Comparison of ENCODE assay signal across 1 cellular context in the genomic region with DNA sequence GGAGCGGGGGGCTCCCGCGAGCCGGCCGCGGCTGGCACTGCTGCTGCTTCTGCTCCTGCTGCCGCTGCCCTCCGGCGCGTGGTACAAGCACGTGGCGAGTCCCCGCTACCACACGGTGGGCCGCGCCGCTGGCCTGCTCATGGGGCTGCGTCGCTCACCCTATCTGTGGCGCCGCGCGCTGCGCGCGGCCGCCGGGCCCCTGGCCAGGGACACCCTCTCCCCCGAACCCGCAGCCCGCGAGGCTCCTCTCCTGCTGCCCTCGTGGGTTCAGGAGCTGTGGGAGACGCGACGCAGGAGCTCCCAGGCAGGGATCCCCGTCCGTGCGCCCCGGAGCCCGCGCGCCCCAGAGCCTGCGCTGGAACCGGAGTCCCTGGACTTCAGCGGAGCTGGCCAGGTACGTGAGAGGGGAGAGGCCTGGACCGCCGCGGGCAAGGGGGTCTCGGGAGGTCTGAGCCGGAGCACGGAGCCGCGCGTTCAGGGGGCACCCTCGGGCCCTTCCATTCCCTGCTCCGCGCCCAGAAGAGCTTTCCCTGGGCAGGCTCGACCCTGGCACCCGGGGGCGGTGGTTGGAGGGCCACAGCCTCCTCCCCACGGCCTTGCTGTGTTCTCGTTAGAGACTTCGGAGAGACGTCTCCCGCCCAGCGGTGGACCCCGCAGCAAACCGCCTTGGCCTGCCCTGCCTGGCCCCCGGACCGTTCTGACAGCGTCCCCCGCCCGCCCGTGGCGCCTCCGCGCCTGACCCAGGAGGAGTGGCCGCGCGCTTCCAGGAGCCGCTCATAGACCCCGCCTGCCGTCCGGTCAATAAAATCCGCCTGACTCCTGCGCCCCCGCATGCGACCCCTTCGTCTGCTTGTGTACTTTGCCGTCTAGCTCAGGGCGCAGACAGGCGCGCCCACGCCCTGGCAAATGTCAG.
TF ChIP-seq lines count a peak whose summit lies in the region.

No MANE protein-coding gene starts in this region.

TF ChIP-seq in HepG2, 621 proteins besides CTCF, POLR2A, EP300 and RAD21 (continued from another document):
- no peak for TF ChIP-seq SMARCE1 (IDR thresholded peaks at IDR 0.05; ENCODE audit: borderline replicate concordance)
- no peak for TF ChIP-seq CHD4 (IDR thresholded peaks at IDR 0.05; ENCODE audit: borderline replicate concordance, low read length)
- no peak for TF ChIP-seq ZNF468 (CRISPR knock-in tag; IDR thresholded peaks at IDR 0.05)
- TF ChIP-seq, protein P1, sequence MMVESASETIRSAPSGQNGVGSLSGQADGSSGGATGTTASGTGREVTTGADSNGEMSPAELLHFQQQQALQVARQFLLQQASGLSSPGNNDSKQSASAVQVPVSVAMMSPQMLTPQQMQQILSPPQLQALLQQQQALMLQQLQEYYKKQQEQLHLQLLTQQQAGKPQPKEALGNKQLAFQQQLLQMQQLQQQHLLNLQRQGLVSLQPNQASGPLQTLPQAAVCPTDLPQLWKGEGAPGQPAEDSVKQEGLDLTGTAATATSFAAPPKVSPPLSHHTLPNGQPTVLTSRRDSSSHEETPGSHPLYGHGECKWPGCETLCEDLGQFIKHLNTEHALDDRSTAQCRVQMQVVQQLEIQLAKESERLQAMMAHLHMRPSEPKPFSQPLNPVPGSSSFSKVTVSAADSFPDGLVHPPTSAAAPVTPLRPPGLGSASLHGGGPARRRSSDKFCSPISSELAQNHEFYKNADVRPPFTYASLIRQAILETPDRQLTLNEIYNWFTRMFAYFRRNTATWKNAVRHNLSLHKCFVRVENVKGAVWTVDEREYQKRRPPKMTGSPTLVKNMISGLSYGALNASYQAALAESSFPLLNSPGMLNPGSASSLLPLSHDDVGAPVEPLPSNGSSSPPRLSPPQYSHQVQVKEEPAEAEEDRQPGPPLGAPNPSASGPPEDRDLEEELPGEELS (CRISPR knock-in tag; IDR thresholded peaks at IDR 0.05): peak; percentile 30; the same call in 1 of the 2 replicates
- TF ChIP-seq FOXA3 (CRISPR knock-in tag; IDR thresholded peaks at IDR 0.05): 0 out of 2 replicates have a peak, but pooled peaks have one; percentile 24
- TF ChIP-seq, protein P2, sequence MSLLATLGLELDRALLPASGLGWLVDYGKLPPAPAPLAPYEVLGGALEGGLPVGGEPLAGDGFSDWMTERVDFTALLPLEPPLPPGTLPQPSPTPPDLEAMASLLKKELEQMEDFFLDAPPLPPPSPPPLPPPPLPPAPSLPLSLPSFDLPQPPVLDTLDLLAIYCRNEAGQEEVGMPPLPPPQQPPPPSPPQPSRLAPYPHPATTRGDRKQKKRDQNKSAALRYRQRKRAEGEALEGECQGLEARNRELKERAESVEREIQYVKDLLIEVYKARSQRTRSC (CRISPR knock-in tag; IDR thresholded peaks at IDR 0.05; ENCODE audit: low read depth): no peak
- no peak for TF ChIP-seq BORCS8-MEF2B (CRISPR knock-in tag; IDR thresholded peaks at IDR 0.05)
- TF ChIP-seq BATF2 (CRISPR knock-in tag; IDR thresholded peaks at IDR 0.05): no peak
- TF ChIP-seq HOXD1 (CRISPR knock-in tag; IDR thresholded peaks at IDR 0.05): no peak
- no peak for TF ChIP-seq HIC2 (CRISPR knock-in tag; IDR thresholded peaks at IDR 0.05; ENCODE audit: low read depth)
- peak; percentile 17; the same call in 1 of the 2 replicates for TF ChIP-seq UBTF (CRISPR knock-in tag; IDR thresholded peaks at IDR 0.05)
- no peak for TF ChIP-seq ZNF569 (CRISPR knock-in tag; IDR thresholded peaks at IDR 0.05; ENCODE audit: borderline replicate concordance)
- peak; percentile 11; the same call in 1 of the 2 replicates for TF ChIP-seq ZNF563 (CRISPR knock-in tag; IDR thresholded peaks at IDR 0.05)
- no peak for TF ChIP-seq SKI (IDR thresholded peaks at IDR 0.05; ENCODE audit: partially characterized antibody)
- 0 out of 2 replicates have a peak, but pooled peaks have one; percentile 32 for TF ChIP-seq CHCHD3 (CRISPR knock-in tag; IDR thresholded peaks at IDR 0.05)
- no peak for TF ChIP-seq SNAI1 (CRISPR knock-in tag; IDR thresholded peaks at IDR 0.05; ENCODE audit: borderline replicate concordance)
- TF ChIP-seq ZC3H13 (CRISPR knock-in tag; IDR thresholded peaks at IDR 0.05): no peak
- no peak for TF ChIP-seq NFIC (IDR thresholded peaks at IDR 0.05; ENCODE audit: low read length)
- TF ChIP-seq, protein P3, sequence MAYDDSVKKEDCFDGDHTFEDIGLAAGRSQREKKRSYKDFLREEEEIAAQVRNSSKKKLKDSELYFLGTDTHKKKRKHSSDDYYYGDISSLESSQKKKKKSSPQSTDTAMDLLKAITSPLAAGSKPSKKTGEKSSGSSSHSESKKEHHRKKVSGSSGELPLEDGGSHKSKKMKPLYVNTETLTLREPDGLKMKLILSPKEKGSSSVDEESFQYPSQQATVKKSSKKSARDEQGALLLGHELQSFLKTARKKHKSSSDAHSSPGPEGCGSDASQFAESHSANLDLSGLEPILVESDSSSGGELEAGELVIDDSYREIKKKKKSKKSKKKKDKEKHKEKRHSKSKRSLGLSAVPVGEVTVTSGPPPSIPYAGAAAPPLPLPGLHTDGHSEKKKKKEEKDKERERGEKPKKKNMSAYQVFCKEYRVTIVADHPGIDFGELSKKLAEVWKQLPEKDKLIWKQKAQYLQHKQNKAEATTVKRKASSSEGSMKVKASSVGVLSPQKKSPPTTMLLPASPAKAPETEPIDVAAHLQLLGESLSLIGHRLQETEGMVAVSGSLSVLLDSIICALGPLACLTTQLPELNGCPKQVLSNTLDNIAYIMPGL (CRISPR knock-in tag; IDR thresholded peaks at IDR 0.05; ENCODE audit: borderline replicate concordance in 1 of 2, low read depth in 1 of 2): 0 out of 4 replicates have a peak, but pooled peaks of 1 of the 2 experiments have one; percentile 22
- no peak for TF ChIP-seq ZMYM2 (CRISPR knock-in tag; IDR thresholded peaks at IDR 0.05)
- TF ChIP-seq KDM1A (CRISPR knock-in tag; IDR thresholded peaks at IDR 0.05): no peak
- TF ChIP-seq ZNF496 (CRISPR knock-in tag; IDR thresholded peaks at IDR 0.05; ENCODE audit: insufficient replicate concordance): no peak
- no peak for TF ChIP-seq ZKSCAN1 (IDR thresholded peaks at IDR 0.05; ENCODE audit: low read length)
- no peak for TF ChIP-seq CREM (IDR thresholded peaks at IDR 0.05)
- no peak for TF ChIP-seq CREM (CRISPR knock-in tag; IDR thresholded peaks at IDR 0.05)
- TF ChIP-seq, protein P4, sequence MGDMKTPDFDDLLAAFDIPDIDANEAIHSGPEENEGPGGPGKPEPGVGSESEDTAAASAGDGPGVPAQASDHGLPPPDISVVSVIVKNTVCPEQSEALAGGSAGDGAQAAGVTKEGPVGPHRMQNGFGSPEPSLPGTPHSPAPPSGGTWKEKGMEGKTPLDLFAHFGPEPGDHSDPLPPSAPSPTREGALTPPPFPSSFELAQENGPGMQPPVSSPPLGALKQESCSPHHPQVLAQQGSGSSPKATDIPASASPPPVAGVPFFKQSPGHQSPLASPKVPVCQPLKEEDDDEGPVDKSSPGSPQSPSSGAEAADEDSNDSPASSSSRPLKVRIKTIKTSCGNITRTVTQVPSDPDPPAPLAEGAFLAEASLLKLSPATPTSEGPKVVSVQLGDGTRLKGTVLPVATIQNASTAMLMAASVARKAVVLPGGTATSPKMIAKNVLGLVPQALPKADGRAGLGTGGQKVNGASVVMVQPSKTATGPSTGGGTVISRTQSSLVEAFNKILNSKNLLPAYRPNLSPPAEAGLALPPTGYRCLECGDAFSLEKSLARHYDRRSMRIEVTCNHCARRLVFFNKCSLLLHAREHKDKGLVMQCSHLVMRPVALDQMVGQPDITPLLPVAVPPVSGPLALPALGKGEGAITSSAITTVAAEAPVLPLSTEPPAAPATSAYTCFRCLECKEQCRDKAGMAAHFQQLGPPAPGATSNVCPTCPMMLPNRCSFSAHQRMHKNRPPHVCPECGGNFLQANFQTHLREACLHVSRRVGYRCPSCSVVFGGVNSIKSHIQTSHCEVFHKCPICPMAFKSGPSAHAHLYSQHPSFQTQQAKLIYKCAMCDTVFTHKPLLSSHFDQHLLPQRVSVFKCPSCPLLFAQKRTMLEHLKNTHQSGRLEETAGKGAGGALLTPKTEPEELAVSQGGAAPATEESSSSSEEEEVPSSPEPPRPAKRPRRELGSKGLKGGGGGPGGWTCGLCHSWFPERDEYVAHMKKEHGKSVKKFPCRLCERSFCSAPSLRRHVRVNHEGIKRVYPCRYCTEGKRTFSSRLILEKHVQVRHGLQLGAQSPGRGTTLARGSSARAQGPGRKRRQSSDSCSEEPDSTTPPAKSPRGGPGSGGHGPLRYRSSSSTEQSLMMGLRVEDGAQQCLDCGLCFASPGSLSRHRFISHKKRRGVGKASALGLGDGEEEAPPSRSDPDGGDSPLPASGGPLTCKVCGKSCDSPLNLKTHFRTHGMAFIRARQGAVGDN (CRISPR knock-in tag; IDR thresholded peaks at IDR 0.05): 0 out of 2 replicates have a peak, but pooled peaks have one; percentile 20
- no peak for TF ChIP-seq RNF2 (conservative IDR thresholded peaks at IDR 0.05; ENCODE audit: low read depth)
- no peak for TF ChIP-seq CREB1 (IDR thresholded peaks at IDR 0.05)
- TF ChIP-seq CREB1 (CRISPR knock-in tag; IDR thresholded peaks at IDR 0.05): no peak
- no peak for TF ChIP-seq KDM6A (CRISPR knock-in tag; IDR thresholded peaks at IDR 0.05; ENCODE audit: low read depth)
- no peak for TF ChIP-seq DMAP1 (CRISPR knock-in tag; IDR thresholded peaks at IDR 0.05)
- TF ChIP-seq ZNF761 (CRISPR knock-in tag; conservative IDR thresholded peaks at IDR 0.05): no peak
- no peak for TF ChIP-seq MZF1 (CRISPR knock-in tag; IDR thresholded peaks at IDR 0.05; ENCODE audit: borderline replicate concordance)
- TF ChIP-seq ZNF777 (CRISPR knock-in tag; IDR thresholded peaks at IDR 0.05): peak; percentile 79
- TF ChIP-seq SIN3B (IDR thresholded peaks at IDR 0.05; ENCODE audit: low read length): no peak
- TF ChIP-seq SP4 (CRISPR knock-in tag; IDR thresholded peaks at IDR 0.05): no peak
- 0 out of 2 replicates have a peak, but pooled peaks have one; percentile 47 for TF ChIP-seq PHF21A (CRISPR knock-in tag; IDR thresholded peaks at IDR 0.05)
- no peak for TF ChIP-seq TEAD2 (CRISPR knock-in tag; IDR thresholded peaks at IDR 0.05)
- TF ChIP-seq ZNF501 (CRISPR knock-in tag; IDR thresholded peaks at IDR 0.05): no peak
